23 cellular contexts compared by ENCODE assay signal in genomic region chr12:5809586-5809985, GRCh38.
DNase-seq lines count a peak whose midpoint lies in the region; ATAC-seq, FAIRE-seq and TF ChIP-seq lines count a peak whose summit lies in the region.
"Had no signal": no experiment of that assay in that cellular context is flagged by ENCODE, and none has a peak within 500 bp of the region (broad histone marks: within the 10 kb centered on the region; RNA-seq: fewer than 3 reads in every experiment).

No MANE protein-coding gene starts in this region.

- CTCF ChIA-PET in H1 (lab: Charles Lee; ENCODE audit: partially characterized antibody): interaction anchor here (1.0 to 3.0 kb wide), 8 partner anchors 11 to 178 kb away, joined by 3 to 16 read pairs (median 4); no protein-coding TSS in a partner anchor

- no peak overlapping the region for H3K4ac ChIP-seq in H1 (replicated peaks; ENCODE audit: insufficient read length, low read depth, low read length)

- no peak for TF ChIP-seq POLR2A in H1 (IDR thresholded peaks at IDR 0.05; ENCODE audit: control extremely low read depth in 1 of 2, low read depth in 2 of 2, low read length in 2 of 2)

- WGBS in H1 (ENCODE audit: extremely low coverage in 1 of 2, insufficient coverage in 1 of 2, insufficient read length in 1 of 2, insufficient replicate concordance in 2 of 2, low coverage in 1 of 2, low lambda C conversion rate in 2 of 2, missing lambda C conversion rate in 1 of 2), 2 experiments: 89% methylated on average over 9 of the region's 9 CpGs; no CpG with 5 or more reads in 1 of the 2 experiments
- WGBS in smooth muscle cell (ENCODE audit: low lambda C conversion rate): 77% methylated on average over 9 of the region's 9 CpGs

- H4K91ac ChIP-seq in H1 (replicated peaks; ENCODE audit: insufficient read length, low read length): no peak overlapping the region

- H2BK12ac ChIP-seq in H1 (ENCODE audit: low read depth, low read length): no peak overlapping the region

- peaks cover 9% of the 10 kb centered on the region for H3F3A ChIP-seq in smooth muscle cell (ENCODE audit: low read depth)

- POLR2A ChIA-PET in H1 (lab: Charles Lee; ENCODE audit: partially characterized antibody): no interaction called here

- H2AFZ ChIP-seq in H1 (ENCODE audit: low read length): no peak overlapping the region
- no peak overlapping the region for H2AFZ ChIP-seq in smooth muscle cell (ENCODE audit: low read depth)
- H2AFZ ChIP-seq: PC-9 had no signal

- H3K23ac ChIP-seq in H1 (ENCODE audit: insufficient read length): no peak overlapping the region

- no peak overlapping the region for H2BK120ac ChIP-seq in H1 (replicated peaks; ENCODE audit: low read depth, low read length)

- no peak overlapping the region for H3K14ac ChIP-seq in H1 (ENCODE audit: insufficient read length)

- no peak overlapping the region for H4K8ac ChIP-seq in H1 (ENCODE audit: extremely low read depth, insufficient read depth, low read length)

- no peak for ATAC-seq in T-helper 17 cell

- H3K4me1 Mint-ChIP-seq in activated T-cell treated with anti-CD3 and anti-CD28 coated beads, Interleukin-2, amount 50 U/mL, for 24 hours (ENCODE audit: low read depth): no peaks in the 10 kb centered on the region
- peaks cover 4% of the 10 kb centered on the region for H3K4me1 Mint-ChIP-seq in T-helper 17 cell
- H3K4me1 Mint-ChIP-seq: IgD-negative memory B cell had no signal

- no peaks in the 10 kb centered on the region for H3K79me1 ChIP-seq in H1 (ENCODE audit: low read depth, low read length)

- no peaks in the 10 kb centered on the region for H3K79me2 ChIP-seq in H1 (ENCODE audit: control insufficient read depth in 1 of 2, insufficient read depth in 2 of 2, low read length in 2 of 2)
- no peaks in the 10 kb centered on the region for H3K79me2 ChIP-seq in smooth muscle cell (ENCODE audit: low read depth)

- DNase-seq in DMS79 (lab: John Stamatoyannopoulos, UW) (peak; percentile 12), DMS79 treated with DMSO at 0.1 percent for 48 hours (lab: John Stamatoyannopoulos, UW) (no peak), NCI-H2107 treated with DMSO at 0.1 percent for 48 hours (lab: John Stamatoyannopoulos, UW; ENCODE audit: unreplicated experiment) (peak; percentile 27), H1 (ENCODE audit: low read depth in 1 of 2, low spot score in 2 of 2) (no peak), smooth muscle cell (lab: John Stamatoyannopoulos, UW; ENCODE audit: unreplicated experiment) (no peak), T-helper 17 cell (no peak)
- no peak for DNase-seq in activated naive CD4-positive, alpha-beta T cell treated with Interleukin-2 at 50 U/mL for 16 hours
- no peak for DNase-seq in activated T-cell treated with anti-CD3 and anti-CD28 coated beads, Interleukin-2, amount 50 U/mL, for 24 hours
- DNase-seq: AML-193, COR-L47, DMS 273 treated with DMSO at 0.1 percent for 48 hours, Karpas-422, NCI-H1436 treated with DMSO at 0.1 percent for 48 hours, NCI-H2081, NCI-H2227 treated with DMSO at 0.1 percent for 48 hours, NCI-H510A treated with DMSO at 0.1 percent for 48 hours, NCI-H774, PC-9 had no signal

- no peak for TF ChIP-seq EP300 in H1 (IDR thresholded peaks at IDR 0.05; ENCODE audit: borderline replicate concordance in 1 of 2, low read depth in 2 of 2, low read length in 2 of 2)

- FAIRE-seq in H1 (lab: Jason Lieb, UNC): no peak
- FAIRE-seq: GM12892, GM18507 had no signal

- H3K18ac ChIP-seq in H1 (ENCODE audit: extremely low read depth, low read length): no peak overlapping the region

- H2BK5ac ChIP-seq in H1 (ENCODE audit: low read depth, low read length): no peak overlapping the region

- no peaks in the 10 kb centered on the region for H3K36me3 Mint-ChIP-seq in activated T-cell treated with anti-CD3 and anti-CD28 coated beads, Interleukin-2, amount 50 U/mL, for 24 hours (ENCODE audit: low read depth)
- H3K36me3 Mint-ChIP-seq in T-helper 17 cell (ENCODE audit: low read depth): peaks cover 2% of the 10 kb centered on the region
- H3K36me3 Mint-ChIP-seq: IgD-negative memory B cell had no signal

- H3K9me3 ChIP-seq in H1 (ENCODE audit: insufficient read depth in 2 of 2, low read depth in 1 of 2, low read length in 1 of 2) (no peaks in the 10 kb centered on the region), smooth muscle cell (replicated peaks; ENCODE audit: low read depth) (no peaks in the 10 kb centered on the region), T-helper 17 cell (ENCODE audit: control insufficient read depth, low read length, poor library complexity, severe bottlenecking) (no peaks in the 10 kb centered on the region)
- H3K9me3 ChIP-seq: SJSA1 had no signal

- H3K4me3 ChIP-seq in H1 (ENCODE audit: extremely low read depth in 1 of 4, insufficient read depth in 2 of 4, low read depth in 3 of 4, low read length in 4 of 4): no peak overlapping the region
- H3K4me3 ChIP-seq in smooth muscle cell: no peak overlapping the region
- H3K4me3 ChIP-seq: PC-9, SJSA1 had no signal

- H4K5ac ChIP-seq in H1 (ENCODE audit: insufficient read length, low read depth, low read length): no peak overlapping the region

- no peak overlapping the region for H2BK20ac ChIP-seq in H1 (ENCODE audit: low read length)

- H3K9ac ChIP-seq in H1 (replicated peaks in 1 of 4; ENCODE audit: extremely low read depth in 1 of 4, low read depth in 3 of 4, low read length in 3 of 4) (no peak overlapping the region), smooth muscle cell (ENCODE audit: low read depth) (peak overlapping the region; percentile 7)

- TF ChIP-seq CTCF in H1 (IDR thresholded peaks at IDR 0.05; ENCODE audit: control extremely low read depth in 1 of 3, insufficient read depth in 1 of 3, low read depth in 1 of 3, low read length in 3 of 3) (no peak), smooth muscle cell (IDR thresholded peaks at IDR 0.05; ENCODE audit: borderline replicate concordance, insufficient read depth, poor library complexity, severe bottlenecking) (no peak)

- peaks cover 28% of the 10 kb centered on the region for H3K27me3 Mint-ChIP-seq in activated T-cell treated with anti-CD3 and anti-CD28 coated beads, Interleukin-2, amount 50 U/mL, for 24 hours
- peaks cover 29% of the 10 kb centered on the region for H3K27me3 Mint-ChIP-seq in T-helper 17 cell

- no peaks in the 10 kb centered on the region for H3K27me3 ChIP-seq in H1 (replicated peaks in 1 of 4; ENCODE audit: control insufficient read depth in 3 of 4, extremely low read depth in 1 of 4, insufficient read depth in 3 of 4, low read length in 3 of 4)
- H3K27me3 ChIP-seq in smooth muscle cell (ENCODE audit: low read depth): no peaks in the 10 kb centered on the region

- TF ChIP-seq RAD21 in H1 (IDR thresholded peaks at IDR 0.05 in 1 of 2, conservative IDR thresholded peaks at IDR 0.05 in 1 of 2; ENCODE audit: low read depth in 2 of 2, low read length in 2 of 2): no peak

- peak overlapping the region; percentile 83; the same call in 1 of the 2 replicates for H2BK15ac ChIP-seq in H1 (ENCODE audit: low read length)

- no peak overlapping the region for H2AK5ac ChIP-seq in H1 (ENCODE audit: low read depth, low read length)

- H3K27ac ChIP-seq in H1 (ENCODE audit: low read depth, low read length) (no peak overlapping the region), smooth muscle cell (ENCODE audit: low read depth) (peak overlapping the region; percentile 76)
- H3K27ac ChIP-seq: 22Rv1, PC-9, SJSA1 had no signal

- no peak overlapping the region for H3K4me3 Mint-ChIP-seq in activated T-cell treated with anti-CD3 and anti-CD28 coated beads, Interleukin-2, amount 50 U/mL, for 24 hours
- no peak overlapping the region for H3K4me3 Mint-ChIP-seq in T-helper 17 cell
- H3K4me3 Mint-ChIP-seq: IgD-negative memory B cell had no signal

- no peak overlapping the region for H3K27ac Mint-ChIP-seq in activated T-cell treated with anti-CD3 and anti-CD28 coated beads, Interleukin-2, amount 50 U/mL, for 24 hours
- no peak overlapping the region for H3K27ac Mint-ChIP-seq in T-helper 17 cell
- H3K27ac Mint-ChIP-seq: IgD-negative memory B cell had no signal

- H3K23me2 ChIP-seq in H1 (ENCODE audit: low read depth, low read length): no peaks in the 10 kb centered on the region; the same call in none of the 2 replicates

- H3K36me3 ChIP-seq in H1 (ENCODE audit: control insufficient read depth in 2 of 4, insufficient read depth in 4 of 4, low read length in 3 of 4): no peaks in the 10 kb centered on the region
- no peaks in the 10 kb centered on the region for H3K36me3 ChIP-seq in smooth muscle cell (ENCODE audit: low read depth)
- H3K36me3 ChIP-seq: SJSA1 had no signal

- H3K4me2 ChIP-seq in H1 (ENCODE audit: insufficient read depth in 1 of 2, low read depth in 2 of 2, low read length in 2 of 2) (no peak overlapping the region), smooth muscle cell (peak overlapping the region; percentile 69)
- H3K4me2 ChIP-seq: PC-9 had no signal

- H4K20me1 ChIP-seq in H1 (replicated peaks in 1 of 2; ENCODE audit: control insufficient read depth in 1 of 2, insufficient read depth in 2 of 2, low read length in 2 of 2): no peaks in the 10 kb centered on the region
- no peaks in the 10 kb centered on the region for H4K20me1 ChIP-seq in smooth muscle cell (ENCODE audit: low read depth)

- no peaks in the 10 kb centered on the region; a peak in 1 of 7 replicates for H3K4me1 ChIP-seq in H1 (replicated peaks in 1 of 4; ENCODE audit: control insufficient read depth in 3 of 4, insufficient read depth in 4 of 4, low read length in 3 of 4)
- H3K4me1 ChIP-seq in smooth muscle cell (ENCODE audit: low read depth): peaks cover 12% of the 10 kb centered on the region
- H3K4me1 ChIP-seq: SJSA1 had no signal

- no peaks in the 10 kb centered on the region for H3K9me3 Mint-ChIP-seq in activated T-cell treated with anti-CD3 and anti-CD28 coated beads, Interleukin-2, amount 50 U/mL, for 24 hours

- no peak overlapping the region for H3K56ac ChIP-seq in H1 (replicated peaks; ENCODE audit: insufficient read length, low read depth, low read length)

TF ChIP-seq in H1, 55 proteins besides CTCF, POLR2A, EP300 and RAD21:
- TF ChIP-seq BCL11A (IDR thresholded peaks at IDR 0.05; ENCODE audit: low read depth in 2 of 2, low read length in 2 of 2): no peak
- no peak for TF ChIP-seq CTBP2 (IDR thresholded peaks at IDR 0.05; ENCODE audit: borderline replicate concordance, insufficient read depth, insufficient read length, low read length)
- TF ChIP-seq JUND (IDR thresholded peaks at IDR 0.05; ENCODE audit: low read length): no peak
- TF ChIP-seq KDM1A (IDR thresholded peaks at IDR 0.05; ENCODE audit: borderline replicate concordance, low read length): no peak
- no peak for TF ChIP-seq GABPA (IDR thresholded peaks at IDR 0.05; ENCODE audit: borderline replicate concordance, insufficient read depth, low read length)
- no peak for TF ChIP-seq POU5F1 (IDR thresholded peaks at IDR 0.05; ENCODE audit: low read depth, low read length)
- TF ChIP-seq ATF3 (IDR thresholded peaks at IDR 0.05; ENCODE audit: insufficient read depth, low read depth, low read length): no peak
- TF ChIP-seq SRF (IDR thresholded peaks at IDR 0.05; ENCODE audit: low read depth, low read length): no peak
- no peak for TF ChIP-seq HDAC6 (IDR thresholded peaks at IDR 0.05; ENCODE audit: low read depth, low read length)

Comparison
In these comparisons a context has a peak if more than half of its experiments do, and no peak if none do; other contexts are left out.
1. DNase-seq: peak in DMS79 (single experiment) and NCI-H2107 treated with DMSO at 0.1 percent for 48 hours (single experiment); none in DMS79 treated with DMSO at 0.1 percent for 48 hours (single experiment), H1 (0 of 2), smooth muscle cell (single experiment), activated naive CD4-positive, alpha-beta T cell treated with Interleukin-2 at 50 U/mL for 16 hours (single experiment), activated T-cell treated with anti-CD3 and anti-CD28 coated beads, Interleukin-2, amount 50 U/mL, for 24 hours (single experiment) and T-helper 17 cell (0 of 3).